10 cellular contexts compared by ENCODE assay signal in the genomic region with DNA sequence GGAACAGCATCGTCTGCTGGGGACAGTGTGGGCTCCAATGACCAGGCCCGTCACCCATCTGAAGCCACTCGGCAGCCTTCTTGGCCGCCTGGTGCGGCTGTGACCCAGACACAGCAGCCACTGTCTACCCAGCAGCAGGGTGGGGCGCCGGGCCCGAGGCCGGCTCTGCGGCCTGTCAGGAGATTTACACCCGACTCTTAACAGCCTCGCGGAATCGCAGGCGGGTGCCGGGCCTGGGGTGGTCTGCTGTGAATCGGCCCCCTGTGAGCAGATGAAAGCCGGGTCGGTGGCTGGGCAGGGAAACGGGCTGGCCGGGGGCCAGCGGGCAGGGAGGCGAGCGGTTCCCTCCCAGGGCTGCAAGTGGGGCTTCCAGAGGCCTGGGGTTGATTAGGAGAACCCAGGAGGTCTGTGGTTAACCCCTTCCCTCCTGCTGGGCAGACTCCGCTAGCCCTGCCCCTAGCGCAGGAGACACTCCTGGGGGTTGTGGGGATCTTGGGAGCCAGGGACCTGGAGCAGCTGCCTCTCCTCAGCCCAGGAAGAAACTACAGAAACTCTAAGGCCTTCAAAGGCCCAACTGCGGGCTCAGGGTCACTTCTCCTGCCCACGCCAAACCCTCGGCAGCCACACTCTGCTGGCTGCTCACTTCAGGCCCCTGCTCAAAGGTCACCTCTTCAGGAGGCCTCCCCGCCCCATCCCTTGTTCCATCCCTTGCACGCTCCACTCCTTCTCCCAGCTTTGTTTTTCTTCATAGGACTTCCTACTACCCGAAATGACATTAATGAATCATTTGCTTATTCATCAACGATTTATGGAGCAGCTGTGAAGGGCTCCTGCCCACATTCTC. TPM values are rescaled to one million over a fixed set of nuclear protein-coding genes. Genes with fewer than 3 reads are reported as not detected.
DNase-seq lines count a peak whose midpoint lies in the region; ATAC-seq and TF ChIP-seq lines count a peak whose summit lies in the region.
"Had no signal": no experiment of that assay in that cellular context is flagged by ENCODE, and none has a peak within 500 bp of the region (broad histone marks: within the 10 kb centered on the region; RNA-seq: fewer than 3 reads in every experiment).

No MANE protein-coding gene starts in this region.

- H3K36me3 Mint-ChIP-seq in CD8-positive, alpha-beta T cell, result peaks cover 82% of the 10 kb centered on the region

- intact Hi-C loops in CD8-positive, alpha-beta T cell (cut with DNase I, micrococcal nuclease), result loop anchor here in 1 of 2 experiments (5.0 kb wide), 2 partner anchors 53 to 492 kb away; no protein-coding TSS in a partner anchor

- H3K9me3 ChIP-seq in CD8-positive, alpha-beta T cell (ENCODE audit: low read length), result no peaks in the 10 kb centered on the region
- H3K9me3 ChIP-seq in effector memory CD4-positive, alpha-beta T cell (ENCODE audit: control insufficient read depth, low read length), result no peaks in the 10 kb centered on the region
- H3K9me3 ChIP-seq: lower lobe of right lung had no signal

- H3K4me1 Mint-ChIP-seq in CD8-positive, alpha-beta T cell (ENCODE audit: low read depth), result peaks cover 82% of the 10 kb centered on the region

- H3K27me3 ChIP-seq in CD8-positive, alpha-beta T cell (ENCODE audit: insufficient read depth, low read length), result no peaks in the 10 kb centered on the region
- no peaks in the 10 kb centered on the region for H3K27me3 ChIP-seq in effector memory CD4-positive, alpha-beta T cell (replicated peaks; ENCODE audit: control insufficient read depth, insufficient read depth, low read length, poor library complexity, severe bottlenecking)

- H3K4me3 Mint-ChIP-seq in CD8-positive, alpha-beta T cell, result peak overlapping the region; percentile 30

- peak in 2 of 7 experiments; percentile 14 to 16 for DNase-seq in CD8-positive, alpha-beta T cell
- DNase-seq in NCI-H526 (lab: John Stamatoyannopoulos, UW), result peak; percentile 54 to 80
- no peak for DNase-seq in effector memory CD4-positive, alpha-beta T cell
- DNase-seq in pons (ENCODE audit: low spot score), result peak; percentile 54
- no peak for DNase-seq in D341Med (ENCODE audit: low spot score)
- DNase-seq in DMS79 (lab: John Stamatoyannopoulos, UW), result no peak
- no peak for DNase-seq in ecto neural progenitor cell (ENCODE audit: low spot score)
- DNase-seq: lower lobe of right lung had no signal

- H3K27me3 Mint-ChIP-seq in CD8-positive, alpha-beta T cell (ENCODE audit: low read depth), result no peaks in the 10 kb centered on the region

- no peaks in the 10 kb centered on the region for H3K9me3 Mint-ChIP-seq in CD8-positive, alpha-beta T cell

- no peak for ATAC-seq in CD8-positive, alpha-beta T cell
- no peak for ATAC-seq in GM21526 (IDR thresholded peaks at IDR 0.05; ENCODE audit: low FRiP score, unreplicated experiment)
- ATAC-seq: activated CD4-positive, CD25-positive, alpha-beta regulatory T cell treated with anti-CD3 and anti-CD28 coated beads, Interleukin-2, amount 50 U/mL, for 24 hours; lower lobe of right lung had no signal

- peak overlapping the region; percentile 93 for H3K27ac Mint-ChIP-seq in CD8-positive, alpha-beta T cell

- peaks cover 100% of the 10 kb centered on the region for H3K4me1 ChIP-seq in CD8-positive, alpha-beta T cell (ENCODE audit: insufficient read depth, low read length)
- H3K4me1 ChIP-seq in effector memory CD4-positive, alpha-beta T cell (ENCODE audit: control insufficient read depth, insufficient read depth, low read length, poor library complexity, severe bottlenecking), result peaks cover 50% of the 10 kb centered on the region
- H3K4me1 ChIP-seq: lower lobe of right lung had no signal

- peaks cover 55% of the 10 kb centered on the region for H3K36me3 ChIP-seq in CD8-positive, alpha-beta T cell (ENCODE audit: insufficient read depth, low read length)
- H3K36me3 ChIP-seq in effector memory CD4-positive, alpha-beta T cell (ENCODE audit: control insufficient read depth, insufficient read depth, low read length), result peaks cover 77% of the 10 kb centered on the region

- peak overlapping the region; percentile 29 for H3K27ac ChIP-seq in CD8-positive, alpha-beta T cell (ENCODE audit: low read depth, low read length)
- peak overlapping the region; percentile 83 for H3K27ac ChIP-seq in effector memory CD4-positive, alpha-beta T cell (ENCODE audit: insufficient read depth, low read length, poor library complexity, severe bottlenecking)
- H3K27ac ChIP-seq: lower lobe of right lung had no signal

- no peak for TF ChIP-seq CTCF in CD8-positive, alpha-beta T cell (IDR thresholded peaks at IDR 0.05)

- CTCF ChIA-PET in CD8-positive, alpha-beta T cell (lab: Charles Lee), result interaction anchor here (1.1 to 6.8 kb wide), 2 partner anchors 12 to 66 kb away, joined by 3 to 100 read pairs; a partner anchor contains a TSS

- H3K4me3 ChIP-seq in CD8-positive, alpha-beta T cell (ENCODE audit: low read depth, low read length), result no peak overlapping the region
- no peak overlapping the region for H3K4me3 ChIP-seq in effector memory CD4-positive, alpha-beta T cell (ENCODE audit: insufficient read depth, low read depth, low read length, poor library complexity, severe bottlenecking)
- H3K4me3 ChIP-seq: lower lobe of right lung had no signal

- POLR2A ChIA-PET in CD8-positive, alpha-beta T cell (lab: Charles Lee), result interaction anchor here (9.4 kb wide), 1 partner anchor 12 kb away, joined by 195 read pairs; a partner anchor contains a TSS

RNA-seq across cellular contexts. Expression of a gene that starts 15.6 kb away (rescaled TPM):
- 100 to 1,000 TPM; 423 to 424 TPM for total RNA-seq in CD8-positive, alpha-beta T cell

Comparison
In these comparisons a context has a peak if more than half of its experiments do, and no peak if none do; other contexts are left out.
1. DNase-seq: peak in NCI-H526 (2 of 2) and pons (single experiment); none in effector memory CD4-positive, alpha-beta T cell (0 of 3), D341Med (single experiment), DMS79 (single experiment) and ecto neural progenitor cell (single experiment).